In the genomic region with DNA sequence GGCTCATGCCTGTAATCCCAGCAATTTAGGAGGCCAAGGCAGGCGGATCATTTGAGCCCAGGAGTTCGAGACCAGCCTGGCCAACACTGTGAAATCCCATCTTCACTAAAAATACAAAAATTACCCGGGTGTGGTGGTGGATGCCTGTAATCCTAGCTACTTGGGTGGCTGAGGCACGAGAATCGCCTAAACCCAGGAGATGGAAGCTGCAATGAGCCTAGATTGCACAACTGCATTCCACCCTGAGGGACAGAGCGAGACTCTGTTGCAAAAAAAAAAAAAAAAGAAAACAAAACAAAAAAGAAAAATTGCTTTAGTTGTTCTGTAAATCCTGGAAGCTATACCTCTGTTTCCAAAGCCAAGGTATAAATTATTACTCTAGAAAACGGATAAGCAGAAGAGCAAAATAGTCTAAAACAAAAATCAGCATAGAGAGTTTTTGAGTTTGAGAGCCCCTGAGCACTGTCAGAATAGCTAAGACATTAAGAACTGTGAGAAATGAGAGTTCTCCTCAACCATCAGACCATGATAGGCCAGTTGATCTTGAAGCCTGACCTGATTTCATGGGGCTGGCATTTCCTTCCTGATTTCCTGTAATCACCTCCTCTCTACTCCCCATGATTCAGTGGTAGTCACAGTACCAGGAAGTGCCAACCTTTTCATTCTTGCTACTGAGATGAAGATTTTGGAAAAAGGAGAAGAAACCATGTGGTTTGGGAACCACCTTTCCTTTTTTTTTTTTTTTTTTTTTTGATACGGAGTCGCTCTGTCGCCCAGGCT, we compare ENCODE assay signal across 9 cellular contexts. TPM values are rescaled to one million over a fixed set of nuclear protein-coding genes. Genes with fewer than 3 reads are reported as not detected.
A peak's percentile ranks its signal among the peaks of the same experiment; 100 is the strongest.
DNase-seq lines count a peak whose midpoint lies in the region; ATAC-seq and TF ChIP-seq lines count a peak whose summit lies in the region.
"Had no signal": no experiment of that assay in that cellular context is flagged by ENCODE, and none has a peak within 500 bp of the region (broad histone marks: within the 10 kb centered on the region; RNA-seq: fewer than 3 reads in every experiment).

No MANE protein-coding gene starts in this region.

- peaks cover 51% of the 10 kb centered on the region for H3K4me1 ChIP-seq in CD4-positive, CD25-positive, alpha-beta regulatory T cell (ENCODE audit: control insufficient read depth, insufficient read depth, low read length, poor library complexity, severe bottlenecking)

- peak overlapping the region; percentile 57 for H3K4me3 ChIP-seq in CD4-positive, CD25-positive, alpha-beta regulatory T cell (ENCODE audit: low read depth, low read length)

- H3K36me3 Mint-ChIP-seq in CD4-positive, CD25-positive, alpha-beta regulatory T cell = peaks cover 26% of the 10 kb centered on the region
- H3K36me3 Mint-ChIP-seq in chondrocyte (ENCODE audit: low read depth) = peaks cover 9% of the 10 kb centered on the region
- peaks cover 12% of the 10 kb centered on the region for H3K36me3 Mint-ChIP-seq in natural killer cell treated with Interleukin-12 subunit alpha and Interleukin-12 subunit beta and Interleukin-15 and Interleukin-18, amount 100 ng/mL, for 72 hours

- peaks cover 38 to 79% (median 60%) of the 10 kb centered on the region in 4 donors for H3K4me1 Mint-ChIP-seq in CD4-positive, CD25-positive, alpha-beta regulatory T cell
- H3K4me1 Mint-ChIP-seq in chondrocyte (ENCODE audit: low read depth) = peaks cover 58% of the 10 kb centered on the region
- H3K4me1 Mint-ChIP-seq in natural killer cell treated with Interleukin-12 subunit alpha and Interleukin-12 subunit beta and Interleukin-15 and Interleukin-18, amount 100 ng/mL, for 72 hours (ENCODE audit: low read depth in 2 of 2) = peaks cover 30 to 54% of the 10 kb centered on the region in 2 donors

- ATAC-seq in CD4-positive, CD25-positive, alpha-beta regulatory T cell (ENCODE audit: low read depth in 2 of 2) = peak; percentile 71 to 81
- peak in 1 of 2 donors; percentile 56 for ATAC-seq in natural killer cell treated with Interleukin-12 subunit alpha and Interleukin-12 subunit beta and Interleukin-15 and Interleukin-18, amount 100 ng/mL, for 72 hours
- ATAC-seq in HG02610 (IDR thresholded peaks at IDR 0.05; ENCODE audit: unreplicated experiment) (no peak), HG02840 (IDR thresholded peaks at IDR 0.05; ENCODE audit: low FRiP score, unreplicated experiment) (no peak)

- no peaks in the 10 kb centered on the region for H3K27me3 Mint-ChIP-seq in CD4-positive, CD25-positive, alpha-beta regulatory T cell
- no peaks in the 10 kb centered on the region for H3K27me3 Mint-ChIP-seq in chondrocyte (ENCODE audit: low read depth)
- no peaks in the 10 kb centered on the region for H3K27me3 Mint-ChIP-seq in natural killer cell treated with Interleukin-12 subunit alpha and Interleukin-12 subunit beta and Interleukin-15 and Interleukin-18, amount 100 ng/mL, for 72 hours

- no peak for TF ChIP-seq CTCF in chondrocyte (IDR thresholded peaks at IDR 0.05)

- H3K27me3 ChIP-seq in CD4-positive, CD25-positive, alpha-beta regulatory T cell (ENCODE audit: control insufficient read depth, insufficient read depth, low read length) = no peaks in the 10 kb centered on the region

- H3K9me3 ChIP-seq in CD4-positive, CD25-positive, alpha-beta regulatory T cell (ENCODE audit: control insufficient read depth in 2 of 2, low read length in 2 of 2) = no peaks in the 10 kb centered on the region

- H3K4me3 Mint-ChIP-seq in CD4-positive, CD25-positive, alpha-beta regulatory T cell = peak overlapping the region; percentile 44 to 75 (median 69)
- peak overlapping the region; percentile 25 for H3K4me3 Mint-ChIP-seq in chondrocyte (ENCODE audit: unreplicated experiment)
- H3K4me3 Mint-ChIP-seq in natural killer cell treated with Interleukin-12 subunit alpha and Interleukin-12 subunit beta and Interleukin-15 and Interleukin-18, amount 100 ng/mL, for 72 hours = peak overlapping the region; percentile 67

- peaks cover 10% of the 10 kb centered on the region for H3K36me3 ChIP-seq in CD4-positive, CD25-positive, alpha-beta regulatory T cell (ENCODE audit: control insufficient read depth, insufficient read depth, low read length)

- peak overlapping the region; percentile 25 for H3K27ac ChIP-seq in CD4-positive, CD25-positive, alpha-beta regulatory T cell (ENCODE audit: insufficient read depth, low read length, poor library complexity, severe bottlenecking)

- peak in 1 of 3 donors; percentile 64 for DNase-seq in CD4-positive, CD25-positive, alpha-beta regulatory T cell
- DNase-seq in MV-4-11 (lab: John Stamatoyannopoulos, UW) = peak; percentile 33
- no peak for DNase-seq in chondrocyte (ENCODE audit: low spot score)
- no peak for DNase-seq in natural killer cell treated with Interleukin-12 subunit alpha and Interleukin-12 subunit beta and Interleukin-15 and Interleukin-18, amount 100 ng/mL, for 72 hours (ENCODE audit: low spot score)
- DNase-seq in mucosa of gallbladder (ENCODE audit: low spot score) = no peak
- no peak for DNase-seq in NCI-H524 treated with DMSO at 0.1 percent for 48 hours (lab: John Stamatoyannopoulos, UW)
- DNase-seq: NCI-H774 had no signal

- peak overlapping the region in 2 of 3 donors; percentile 21 to 84 for H3K27ac Mint-ChIP-seq in CD4-positive, CD25-positive, alpha-beta regulatory T cell
- peak overlapping the region; percentile 60 for H3K27ac Mint-ChIP-seq in chondrocyte (ENCODE audit: unreplicated experiment)
- peak overlapping the region; percentile 73 to 93 for H3K27ac Mint-ChIP-seq in natural killer cell treated with Interleukin-12 subunit alpha and Interleukin-12 subunit beta and Interleukin-15 and Interleukin-18, amount 100 ng/mL, for 72 hours

- H3K9me3 Mint-ChIP-seq in CD4-positive, CD25-positive, alpha-beta regulatory T cell = no peaks in the 10 kb centered on the region
- no peaks in the 10 kb centered on the region for H3K9me3 Mint-ChIP-seq in chondrocyte (ENCODE audit: low read depth)
- H3K9me3 Mint-ChIP-seq in natural killer cell treated with Interleukin-12 subunit alpha and Interleukin-12 subunit beta and Interleukin-15 and Interleukin-18, amount 100 ng/mL, for 72 hours = no peaks in the 10 kb centered on the region

RNA-seq across cellular contexts. Expression of a gene that starts 31.7 kb away (rescaled TPM):
- total RNA-seq in CD4-positive, CD25-positive, alpha-beta regulatory T cell = 119 TPM
- polyA plus RNA-seq in CD4-positive, CD25-positive, alpha-beta regulatory T cell = 1 to 10 TPM; 3.3 to 5.4 (median 4.2) TPM
- total RNA-seq in chondrocyte (163 to 218 TPM (median 216 TPM) in 3 replicates), mucosa of gallbladder (248 TPM)
- 100 to 1,000 TPM; 247 to 359 TPM for total RNA-seq in natural killer cell treated with Interleukin-12 subunit alpha and Interleukin-12 subunit beta and Interleukin-15 and Interleukin-18, amount 100 ng/mL, for 72 hours

Comparison
In these comparisons a context has a peak if more than half of its experiments do, and no peak if none do; other contexts are left out.
1. ATAC-seq: peak in CD4-positive, CD25-positive, alpha-beta regulatory T cell (2 of 2); none in HG02610 (single experiment) and HG02840 (single experiment).
2. Peak in every context shown above with its lines, with median percentiles within 50 percentile points of each other: H3K27ac Mint-ChIP-seq and H3K4me3 Mint-ChIP-seq.